In the genomic region with DNA sequence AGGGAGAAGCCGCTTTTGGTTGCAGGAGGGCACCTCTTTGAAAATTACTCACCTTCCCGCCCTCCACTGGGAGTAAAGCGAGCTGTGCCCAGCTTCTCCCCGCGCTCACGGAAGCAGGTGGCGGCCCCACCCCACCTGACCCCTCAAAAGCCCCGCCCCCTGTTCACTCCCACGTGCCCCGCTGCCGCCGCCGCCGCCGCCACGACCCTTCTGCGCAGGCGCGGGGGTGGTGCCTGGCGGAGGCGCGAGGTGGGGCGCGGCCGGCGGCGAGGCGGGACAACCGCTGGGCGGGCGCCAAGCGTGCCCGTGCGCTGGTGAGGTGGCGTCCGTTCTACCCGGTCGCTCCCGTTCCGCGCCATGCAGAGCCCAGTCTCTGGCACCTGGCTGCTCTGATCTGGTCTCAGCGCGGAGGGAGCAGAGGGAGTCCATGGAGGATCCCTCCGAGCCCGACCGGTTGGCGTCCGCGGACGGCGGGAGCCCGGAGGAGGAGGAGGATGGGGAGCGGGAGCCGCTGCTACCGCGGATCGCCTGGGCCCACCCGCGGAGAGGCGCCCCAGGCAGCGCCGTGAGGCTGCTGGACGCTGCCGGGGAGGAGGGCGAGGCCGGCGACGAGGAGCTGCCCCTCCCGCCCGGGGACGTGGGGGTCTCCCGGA, we compare ENCODE assay signal across 8 cellular contexts. TPM values are rescaled to one million over a fixed set of nuclear protein-coding genes. Genes with fewer than 3 reads are reported as not detected.
DNase-seq lines count a peak whose midpoint lies in the region; ATAC-seq and TF ChIP-seq lines count a peak whose summit lies in the region.

A gene (plus strand): TSS at position 297 of the 653 bp plus-strand sequence. CDS start 131 bp downstream, at position 428.

- H3K9me3 ChIP-seq in IMR-90 (ENCODE audit: control insufficient read depth, insufficient read depth, low read length) (peaks cover 4% of the 10 kb centered on the region; the same call in 1 of the 2 replicates), OCI-LY7 (ENCODE audit: low read length) (peaks cover 19% of the 10 kb centered on the region; the same call in 1 of the 2 replicates)

- peak within 1 kb of the TSS; percentile 82 for H2AK9ac ChIP-seq in IMR-90 (replicated peaks; ENCODE audit: low read depth, low read length, poor library complexity)

- H3K4me1 ChIP-seq in IMR-90 (ENCODE audit: control insufficient read depth, insufficient read depth, low read length) (0 out of 2 replicates have a peak, but pooled peaks cover 2% of the 10 kb centered on the region), OCI-LY7 (ENCODE audit: insufficient read depth, low read length, poor library complexity, severe bottlenecking) (peaks cover 37% of the 10 kb centered on the region)

- peak within 1 kb of the TSS; percentile 55; the same call in 1 of the 2 replicates for H4K5ac ChIP-seq in IMR-90 (ENCODE audit: low read depth, low read length)

- intact Hi-C loops in IMR-90 (cut with micrococcal nuclease): loop anchor here (2.0 to 10.0 kb wide), 3 partner anchors 61 to 131 kb away; a partner anchor contains a TSS
- intact Hi-C loops in OCI-LY7 (cut with micrococcal nuclease; ENCODE audit: unreplicated experiment): loop anchor here (1.0 to 10.0 kb wide), 4 partner anchors 73 to 1081 kb away; a partner anchor contains a TSS

- peak within 1 kb of the TSS; percentile 93 for H3K4ac ChIP-seq in IMR-90 (ENCODE audit: low read depth, low read length)

- CTCF ChIA-PET in IMR-90 (lab: Yijun Ruan, JAX) (interaction anchor here (0.5 kb wide), 1 partner anchor 87 kb away, joined by 3 read pairs; no protein-coding TSS in a partner anchor), OCI-LY7 (lab: Charles Lee; ENCODE audit: unreplicated experiment) (interaction anchor here (0.8 to 1.0 kb wide), 3 partner anchors 55 to 79 kb away, joined by 3 to 5 read pairs (median 3); a partner anchor contains a TSS)

- H4K91ac ChIP-seq in IMR-90 (ENCODE audit: insufficient read depth, low read depth, low read length): peak within 1 kb of the TSS; percentile 85; the same call in 1 of the 2 replicates

- H2AFZ ChIP-seq in IMR-90 (replicated peaks; ENCODE audit: low read length, poor library complexity) (peak within 1 kb of the TSS; percentile 100), OCI-LY7 (ENCODE audit: low read length) (peak within 1 kb of the TSS; percentile 96)

- no peaks in the 10 kb centered on the region; the same call in none of the 2 replicates for H3K27me3 ChIP-seq in IMR-90 (ENCODE audit: control insufficient read depth, insufficient read depth, low read length)

- in situ Hi-C loops in IMR-90 (cut with MboI; ENCODE audit: low sequenced_read_pairs): no loop called here

- H3K56ac ChIP-seq in IMR-90 (ENCODE audit: extremely low read depth, insufficient read depth, low read length): peak within 1 kb of the TSS; percentile 83

- H2BK120ac ChIP-seq in IMR-90 (ENCODE audit: low read depth, low read length): peak within 1 kb of the TSS; percentile 86

- no peak for TF ChIP-seq RAD21 in IMR-90 (IDR thresholded peaks at IDR 0.05; ENCODE audit: low read length)

- H3K27ac ChIP-seq in IMR-90 (ENCODE audit: insufficient read depth, low read length): peak within 1 kb of the TSS; percentile 75
- H3K27ac ChIP-seq in OCI-LY7 (ENCODE audit: low read depth, low read length, poor library complexity, severe bottlenecking): peak within 1 kb of the TSS; percentile 88

- POLR2A ChIA-PET in IMR-90 (lab: Charles Lee; ENCODE audit: unreplicated experiment) (no interaction called here), OCI-LY7 (lab: Charles Lee) (interaction anchor here (0.5 to 4.8 kb wide), 15 partner anchors 10 to 575 kb away, joined by 3 to 41 read pairs (median 6); a partner anchor contains a TSS)

- peaks cover 46% of the 10 kb centered on the region for H3K79me2 ChIP-seq in OCI-LY7 (ENCODE audit: insufficient read depth, low read depth, low read length)

- H3K4me2 ChIP-seq in IMR-90 (ENCODE audit: low read depth, low read length): peak within 1 kb of the TSS; percentile 84
- peak within 1 kb of the TSS; percentile 77 for H3K4me2 ChIP-seq in OCI-LY7 (ENCODE audit: low read length)

- DNase-seq in DMS 273 (lab: John Stamatoyannopoulos, UW; ENCODE audit: unreplicated experiment) (peak; percentile 95), IMR-90 (peak; percentile 57), OCI-LY7 (ENCODE audit: low spot score) (peak; percentile 95), activated T-cell treated with anti-CD3 and anti-CD28 coated beads for 24 hours (ENCODE audit: low read depth) (peak; percentile 93), epithelial cell of esophagus (ENCODE audit: low read depth) (peak; percentile 92), mucosa of gallbladder (ENCODE audit: low spot score) (peak; percentile 91)
- peak; percentile 95 for DNase-seq in stimulated activated CD8-positive, alpha-beta memory T cell treated with anti-CD3 and anti-CD28 coated beads, Interleukin-4, amount 100 ng/mL, for 48 hours

- 0 out of 2 replicates have a peak, but pooled peaks have one; percentile 38 for TF ChIP-seq POLR2A in IMR-90 (IDR thresholded peaks at IDR 0.05; ENCODE audit: low read depth, low read length)

- ATAC-seq in GM21528 (IDR thresholded peaks at IDR 0.05; ENCODE audit: low FRiP score, unreplicated experiment) (peak; percentile 76), IMR-90 (ENCODE audit: low read depth) (peak; percentile 80)

- peak within 1 kb of the TSS; percentile 92 for H3K23ac ChIP-seq in IMR-90 (ENCODE audit: low read depth, low read length)

- peaks cover 15 to 25% of the 10 kb centered on the region in 2 experiments for H3K79me1 ChIP-seq in IMR-90 (ENCODE audit: low read depth in 1 of 2, low read length in 2 of 2)

- H4K8ac ChIP-seq in IMR-90 (ENCODE audit: low read depth in 2 of 2, low read length in 2 of 2): peak within 1 kb of the TSS; percentile 73 to 89

- no peak within 1 kb of the TSS for H2AK5ac ChIP-seq in IMR-90 (ENCODE audit: low read depth, low read length)

- peak within 1 kb of the TSS; percentile 75 for H3K9ac ChIP-seq in IMR-90 (ENCODE audit: low read depth, low read length)

- H2BK15ac ChIP-seq in IMR-90 (ENCODE audit: low read depth, low read length): peak within 1 kb of the TSS; percentile 38; the same call in 1 of the 3 replicates

- peak within 1 kb of the TSS; percentile 19; the same call in 1 of the 2 replicates for H3K18ac ChIP-seq in IMR-90 (ENCODE audit: low read depth, low read length)

- no peak for TF ChIP-seq CTCF in IMR-90 (conservative IDR thresholded peaks at IDR 0.05; ENCODE audit: low read depth, low read length)
- TF ChIP-seq CTCF in OCI-LY7 (conservative IDR thresholded peaks at IDR 0.05; ENCODE audit: low read length): 0 out of 2 replicates have a peak, but pooled peaks have one; percentile 3
- no peak for TF ChIP-seq CTCF in epithelial cell of esophagus (IDR thresholded peaks at IDR 0.05; ENCODE audit: insufficient read depth, low read depth, low read length, missing control alignments)

- peak within 1 kb of the TSS; percentile 86 for H3K14ac ChIP-seq in IMR-90 (replicated peaks; ENCODE audit: low read depth, low read length)

- peak within 1 kb of the TSS; percentile 71 for H2BK5ac ChIP-seq in IMR-90 (ENCODE audit: low read depth, low read length, poor library complexity, severe bottlenecking)

- BruUV-seq in IMR-90 (replicated peaks; lab: Mats Ljungman, UMichigan) (no TSS peak), OCI-LY7 (replicated peaks; lab: Mats Ljungman, UMichigan) (no TSS peak)

- H3K9me2 ChIP-seq in OCI-LY7 (ENCODE audit: insufficient read depth, low read length): no peaks in the 10 kb centered on the region

- H3K9me1 ChIP-seq in IMR-90 (ENCODE audit: insufficient read depth, low read length): no peaks in the 10 kb centered on the region

- H2BK20ac ChIP-seq in IMR-90 (ENCODE audit: low read depth, low read length): no peak within 1 kb of the TSS

- dilution Hi-C loops in IMR-90 (cut with HindIII; ENCODE audit: low sequenced_read_pairs, unreplicated experiment): no loop called here

- H4K20me1 ChIP-seq in IMR-90 (ENCODE audit: insufficient read depth, low read length) (no peaks in the 10 kb centered on the region; the same call in 1 of the 2 replicates), OCI-LY7 (ENCODE audit: insufficient read depth, low read length) (no peaks in the 10 kb centered on the region)

- 0% methylated on average over 19 of the region's 72 CpGs; no CpG with 5 or more reads in 1 of the 2 experiments for WGBS in IMR-90 (ENCODE audit: extremely low coverage in 2 of 2, insufficient read length in 1 of 2), 2 experiments

- H3K4me3 ChIP-seq in IMR-90 (ENCODE audit: insufficient read depth, low read depth, low read length) (peak within 1 kb of the TSS; percentile 91), OCI-LY7 (ENCODE audit: low read depth, low read length, poor library complexity, severe bottlenecking) (peak within 1 kb of the TSS; percentile 96), epithelial cell of esophagus (ENCODE audit: low read length) (peak within 1 kb of the TSS; percentile 76)

- H3K36me3 ChIP-seq in IMR-90 (ENCODE audit: control insufficient read depth, insufficient read depth, low read length) (no peaks in the 10 kb centered on the region), OCI-LY7 (ENCODE audit: insufficient read depth, low read length) (peaks cover 31% of the 10 kb centered on the region)

TF ChIP-seq in IMR-90, 13 proteins besides CTCF, POLR2A, EP300 and RAD21 (continues in another document):
- TF ChIP-seq MAZ (IDR thresholded peaks at IDR 0.05; ENCODE audit: borderline replicate concordance, low read depth, low read length): no peak
- peak; percentile 88 for TF ChIP-seq BHLHE40 (IDR thresholded peaks at IDR 0.05; ENCODE audit: low read depth, low read length)
- TF ChIP-seq, protein P1, sequence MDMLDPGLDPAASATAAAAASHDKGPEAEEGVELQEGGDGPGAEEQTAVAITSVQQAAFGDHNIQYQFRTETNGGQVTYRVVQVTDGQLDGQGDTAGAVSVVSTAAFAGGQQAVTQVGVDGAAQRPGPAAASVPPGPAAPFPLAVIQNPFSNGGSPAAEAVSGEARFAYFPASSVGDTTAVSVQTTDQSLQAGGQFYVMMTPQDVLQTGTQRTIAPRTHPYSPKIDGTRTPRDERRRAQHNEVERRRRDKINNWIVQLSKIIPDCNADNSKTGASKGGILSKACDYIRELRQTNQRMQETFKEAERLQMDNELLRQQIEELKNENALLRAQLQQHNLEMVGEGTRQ (IDR thresholded peaks at IDR 0.05; ENCODE audit: low read depth, low read length): peak; percentile 82
- TF ChIP-seq CHD1 (IDR thresholded peaks at IDR 0.05; ENCODE audit: low read depth, low read length): no peak
- TF ChIP-seq MXI1 (IDR thresholded peaks at IDR 0.05; ENCODE audit: borderline replicate concordance, low read depth, low read length): peak; percentile 38; the same call in 1 of the 2 replicates
- no peak for TF ChIP-seq RCOR1 (IDR thresholded peaks at IDR 0.05; ENCODE audit: insufficient replicate concordance, low read length)
- TF ChIP-seq SMC3 (IDR thresholded peaks at IDR 0.05; ENCODE audit: low read depth, low read length): no peak
- no peak for TF ChIP-seq RFX5 (IDR thresholded peaks at IDR 0.05; ENCODE audit: low read depth, low read length)

RNA-seq across cellular contexts. Expression of the gene that starts here (rescaled TPM):
- total RNA-seq in IMR-90 (2012; rRNA removed) (6.5 and 25.3 TPM in 2 replicates), OCI-LY7 (2022) (41.6 and 42.0 TPM in 2 replicates), mucosa of gallbladder (11.2 TPM)
- 6.5 and 7.6 TPM in 2 replicates for polyA plus RNA-seq in IMR-90 (2012; rRNA removed)
- polyA plus RNA-seq in IMR-90 (2012; cell fraction: cytosol; rRNA removed): 1.5 and 1.9 TPM in 2 replicates
- polyA plus RNA-seq in IMR-90 (2012; cell fraction: nucleus; rRNA removed; ENCODE audit: low replicate concordance): 1.1 and 2.6 TPM in 2 replicates
- 40.4 and 40.7 TPM in 2 replicates for total RNA-seq in OCI-LY7 (2014; rRNA removed; shearing (Covaris generic))

Comparison
In these comparisons a context has a peak if more than half of its experiments do, and no peak if none do; other contexts are left out.
1. Peak in every context shown above with its lines: DNase-seq, ATAC-seq, H3K4me3 ChIP-seq and H3K27ac ChIP-seq.